Comparison of ENCODE assay signal across 1 cellular context in the genomic region with DNA sequence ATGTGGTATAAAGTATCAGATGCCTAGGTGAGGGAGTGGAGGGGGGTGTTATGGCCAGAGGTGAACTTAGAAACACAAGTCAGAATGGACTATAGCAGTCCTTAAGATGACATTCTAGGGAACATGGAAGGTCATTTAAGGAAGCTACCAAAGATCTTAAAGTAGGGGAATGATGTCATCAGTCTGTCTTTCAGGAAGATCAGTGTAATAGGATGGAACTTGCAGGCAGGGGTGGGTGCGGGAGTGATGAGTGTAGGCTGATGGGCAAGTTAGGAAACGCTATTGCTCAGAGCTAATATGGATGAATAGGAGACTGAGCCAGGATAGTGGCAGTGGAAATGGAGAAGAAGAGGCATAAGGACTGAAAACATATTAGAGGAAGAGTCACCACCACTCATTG.
TF ChIP-seq lines count a peak whose summit lies in the region.

No MANE protein-coding gene starts in this region.

TF ChIP-seq in K562, 482 proteins besides CTCF, POLR2A, EP300 and RAD21 (continued from another document):
- TF ChIP-seq TSHZ1 (CRISPR knock-in tag; IDR thresholded peaks at IDR 0.05) = no peak
